ENCODE assay signal across 10 cellular contexts in the genomic region with DNA sequence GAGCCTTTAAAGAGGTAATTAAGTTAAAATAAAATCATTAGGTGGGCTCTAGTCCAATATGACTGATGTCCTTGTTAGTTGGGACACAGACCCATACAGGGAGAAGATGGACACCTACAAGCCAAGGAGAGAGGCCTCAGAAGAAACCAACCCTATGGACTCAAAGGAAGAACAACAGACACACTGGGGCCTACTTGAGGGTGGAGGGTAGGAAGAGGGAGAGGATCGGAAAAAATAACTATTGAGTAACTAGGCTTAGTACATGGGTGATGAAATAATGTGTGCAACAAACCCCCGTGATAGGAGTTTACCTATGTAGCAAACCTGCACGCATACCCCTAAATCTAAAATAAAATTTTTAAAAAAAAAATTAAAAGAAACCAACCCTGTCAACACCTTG. TPM values are rescaled to one million over a fixed set of nuclear protein-coding genes. Genes with fewer than 3 reads are reported as not detected.
DNase-seq lines count a peak whose midpoint lies in the region; ATAC-seq and TF ChIP-seq lines count a peak whose summit lies in the region.
"Not testable (repeated sequence)": the region's sequence is repeated elsewhere in the genome, so short reads cannot be mapped to it uniquely, and the experiment has no call there.
"Had no signal": no experiment of that assay in that cellular context is flagged by ENCODE, and none has a peak within 500 bp of the region (broad histone marks: within the 10 kb centered on the region; RNA-seq: fewer than 3 reads in every experiment).

No MANE protein-coding gene starts in this region.

- H3K9me3 ChIP-seq in GM23248 (ENCODE audit: low read depth); right atrium auricular region; mesenchymal stem cell (ENCODE audit: control insufficient read depth, low read length): not testable (repeated sequence)

- not testable (repeated sequence) for TF ChIP-seq CTCF in right atrium auricular region (IDR thresholded peaks at IDR 0.05)

- CTCF ChIA-PET in activated CD4-positive, alpha-beta memory T cell treated with anti-CD3 and anti-CD28 coated beads for 36 hours (lab: Charles Lee), result not testable (repeated sequence)

- peak overlapping the region; percentile 64 for H3K27ac Mint-ChIP-seq in activated CD4-positive, alpha-beta memory T cell treated with anti-CD3 and anti-CD28 coated beads for 36 hours
- H3K27ac Mint-ChIP-seq in activated T-helper 1 cell treated with anti-CD3 and anti-CD28 coated beads, Interleukin-12 subunit alpha, Interleukin-12 subunit beta, Interleukin-2, Interleukin-4 antibody, amounts not matched to agents 30 ng/mL and 10 ng/mL and 1 ng/mL, durations not matched to agents 14 hours and 24 hours and 36 hours, result peak overlapping the region; percentile 82
- peak overlapping the region; percentile 14 for H3K27ac Mint-ChIP-seq in central memory CD8-positive, alpha-beta T cell (ENCODE audit: low read depth)
- not testable (repeated sequence) for H3K27ac Mint-ChIP-seq in stimulated activated naive CD8-positive, alpha-beta T cell treated with anti-CD3 and anti-CD28 coated beads, Interleukin-15, Interleukin-2, amounts not matched to agents 100 ng/mL and 50 ng/mL, for 24 hours

- not testable (repeated sequence) for H3K27me3 Mint-ChIP-seq in activated CD4-positive, alpha-beta memory T cell treated with anti-CD3 and anti-CD28 coated beads for 36 hours; activated T-helper 1 cell treated with anti-CD3 and anti-CD28 coated beads, Interleukin-12 subunit alpha, Interleukin-12 subunit beta, Interleukin-2, Interleukin-4 antibody, amounts not matched to agents 30 ng/mL and 10 ng/mL and 1 ng/mL, durations not matched to agents 14 hours and 24 hours and 36 hours (ENCODE audit: insufficient read depth); central memory CD8-positive, alpha-beta T cell; stimulated activated naive CD8-positive, alpha-beta T cell treated with anti-CD3 and anti-CD28 coated beads, Interleukin-15, Interleukin-2, amounts not matched to agents 100 ng/mL and 50 ng/mL, for 24 hours

- not testable (repeated sequence) for H3K4me3 ChIP-seq in GM23248; right atrium auricular region; mesenchymal stem cell (ENCODE audit: insufficient read depth in 1 of 2, low read depth in 1 of 2, low read length in 2 of 2)

- H3K27ac ChIP-seq in GM23248 (0 out of 2 replicates have a peak overlapping the region, but pooled peaks have one; percentile 11), right atrium auricular region (peak overlapping the region; percentile 23 to 42)
- not testable (repeated sequence) for H3K27ac ChIP-seq in mesenchymal stem cell (ENCODE audit: low read length, poor library complexity, severe bottlenecking)

- H2BK120ac ChIP-seq in mesenchymal stem cell (ENCODE audit: low read depth, low read length), result not testable (repeated sequence)

- H3K79me2 ChIP-seq in GM23248 (ENCODE audit: insufficient read depth), result not testable (repeated sequence)

- not testable (repeated sequence) for H3K23ac ChIP-seq in mesenchymal stem cell (ENCODE audit: low read length in 2 of 2)

- not testable (repeated sequence) for H2BK12ac ChIP-seq in mesenchymal stem cell (ENCODE audit: low read length in 2 of 2)

- H3K4ac ChIP-seq in mesenchymal stem cell (ENCODE audit: low read depth in 1 of 2, low read length in 2 of 2), result not testable (repeated sequence)

- H3K14ac ChIP-seq in mesenchymal stem cell (ENCODE audit: low read length in 2 of 2), result not testable (repeated sequence)

- H3K9me2 ChIP-seq in GM23248 (ENCODE audit: insufficient read depth), result not testable (repeated sequence)

- H2AK5ac ChIP-seq in mesenchymal stem cell (ENCODE audit: low read length, severe bottlenecking), result not testable (repeated sequence)

- not testable (repeated sequence) for H2BK15ac ChIP-seq in mesenchymal stem cell (ENCODE audit: low read depth, poor library complexity, severe bottlenecking)

- H3K9ac ChIP-seq in GM23248, result not testable (repeated sequence)
- peak overlapping the region; percentile 53 for H3K9ac ChIP-seq in mesenchymal stem cell (ENCODE audit: low read length)

- POLR2A ChIA-PET in activated CD4-positive, alpha-beta memory T cell treated with anti-CD3 and anti-CD28 coated beads for 36 hours (lab: Charles Lee), result not testable (repeated sequence)

- not testable (repeated sequence) for H3F3A ChIP-seq in GM23248 (ENCODE audit: insufficient read depth)

- intact Hi-C loops in activated CD4-positive, alpha-beta memory T cell treated with anti-CD3 and anti-CD28 coated beads for 36 hours (cut with micrococcal nuclease); activated T-helper 1 cell treated with anti-CD3 and anti-CD28 coated beads, Interleukin-12 subunit alpha, Interleukin-12 subunit beta, Interleukin-2, Interleukin-4 antibody, amounts not matched to agents 30 ng/mL and 10 ng/mL and 1 ng/mL, durations not matched to agents 14 hours and 24 hours and 36 hours (cut with micrococcal nuclease): not testable (repeated sequence)

- 96 to 98% methylated on average over 3 of the region's 3 CpGs for WGBS in GM23248 (ENCODE audit: low coverage in 1 of 2, low lambda C conversion rate in 2 of 2, missing lambda C conversion rate in 2 of 2), 2 experiments
- WGBS in mesenchymal stem cell, result no CpG with 5 or more reads among the region's 3 CpGs

- H3K4me3 Mint-ChIP-seq in activated CD4-positive, alpha-beta memory T cell treated with anti-CD3 and anti-CD28 coated beads for 36 hours; activated T-helper 1 cell treated with anti-CD3 and anti-CD28 coated beads, Interleukin-12 subunit alpha, Interleukin-12 subunit beta, Interleukin-2, Interleukin-4 antibody, amounts not matched to agents 30 ng/mL and 10 ng/mL and 1 ng/mL, durations not matched to agents 14 hours and 24 hours and 36 hours; central memory CD8-positive, alpha-beta T cell: not testable (repeated sequence)
- H3K4me3 Mint-ChIP-seq in stimulated activated naive CD8-positive, alpha-beta T cell treated with anti-CD3 and anti-CD28 coated beads, Interleukin-15, Interleukin-2, amounts not matched to agents 100 ng/mL and 50 ng/mL, for 24 hours, result peak overlapping the region; percentile 37

- H2BK5ac ChIP-seq in mesenchymal stem cell (ENCODE audit: low read depth, low read length, poor library complexity, severe bottlenecking), result not testable (repeated sequence)

- H4K20me1 ChIP-seq in GM23248 (ENCODE audit: insufficient read depth), result not testable (repeated sequence)

- not testable (repeated sequence) for H3K9me3 Mint-ChIP-seq in activated CD4-positive, alpha-beta memory T cell treated with anti-CD3 and anti-CD28 coated beads for 36 hours; activated T-helper 1 cell treated with anti-CD3 and anti-CD28 coated beads, Interleukin-12 subunit alpha, Interleukin-12 subunit beta, Interleukin-2, Interleukin-4 antibody, amounts not matched to agents 30 ng/mL and 10 ng/mL and 1 ng/mL, durations not matched to agents 14 hours and 24 hours and 36 hours; central memory CD8-positive, alpha-beta T cell; stimulated activated naive CD8-positive, alpha-beta T cell treated with anti-CD3 and anti-CD28 coated beads, Interleukin-15, Interleukin-2, amounts not matched to agents 100 ng/mL and 50 ng/mL, for 24 hours

- ATAC-seq in central memory CD8-positive, alpha-beta T cell (replicated peaks; ENCODE audit: extremely low read depth, poor library complexity, severe bottlenecking), result not testable (repeated sequence)

- H2AFZ ChIP-seq in GM23248; mesenchymal stem cell (ENCODE audit: low read depth, low read length): not testable (repeated sequence)

- in situ Hi-C loops in GM23248 (cut with MboI), result not testable (repeated sequence)

- not testable (repeated sequence) for H3K27me3 ChIP-seq in GM23248 (replicated peaks; ENCODE audit: insufficient read depth); right atrium auricular region; mesenchymal stem cell (ENCODE audit: control insufficient read depth in 1 of 2, insufficient read depth in 1 of 2, low read length in 2 of 2)

- not testable (repeated sequence) for H4K8ac ChIP-seq in mesenchymal stem cell (ENCODE audit: low read length)

- H3K36me3 Mint-ChIP-seq in activated CD4-positive, alpha-beta memory T cell treated with anti-CD3 and anti-CD28 coated beads for 36 hours; activated T-helper 1 cell treated with anti-CD3 and anti-CD28 coated beads, Interleukin-12 subunit alpha, Interleukin-12 subunit beta, Interleukin-2, Interleukin-4 antibody, amounts not matched to agents 30 ng/mL and 10 ng/mL and 1 ng/mL, durations not matched to agents 14 hours and 24 hours and 36 hours (ENCODE audit: low read depth); central memory CD8-positive, alpha-beta T cell (ENCODE audit: insufficient read depth); stimulated activated naive CD8-positive, alpha-beta T cell treated with anti-CD3 and anti-CD28 coated beads, Interleukin-15, Interleukin-2, amounts not matched to agents 100 ng/mL and 50 ng/mL, for 24 hours (ENCODE audit: low read depth): not testable (repeated sequence)

- H3K4me1 Mint-ChIP-seq in activated CD4-positive, alpha-beta memory T cell treated with anti-CD3 and anti-CD28 coated beads for 36 hours (ENCODE audit: low read depth), result peaks cover 13% of the 10 kb centered on the region
- H3K4me1 Mint-ChIP-seq in activated T-helper 1 cell treated with anti-CD3 and anti-CD28 coated beads, Interleukin-12 subunit alpha, Interleukin-12 subunit beta, Interleukin-2, Interleukin-4 antibody, amounts not matched to agents 30 ng/mL and 10 ng/mL and 1 ng/mL, durations not matched to agents 14 hours and 24 hours and 36 hours (ENCODE audit: low read depth), result peaks cover 18% of the 10 kb centered on the region
- H3K4me1 Mint-ChIP-seq in central memory CD8-positive, alpha-beta T cell, result peaks cover 36% of the 10 kb centered on the region
- H3K4me1 Mint-ChIP-seq in stimulated activated naive CD8-positive, alpha-beta T cell treated with anti-CD3 and anti-CD28 coated beads, Interleukin-15, Interleukin-2, amounts not matched to agents 100 ng/mL and 50 ng/mL, for 24 hours (ENCODE audit: low read depth), result peaks cover 14% of the 10 kb centered on the region

- H4K91ac ChIP-seq in mesenchymal stem cell (ENCODE audit: low read length), result not testable (repeated sequence)

- DNase-seq in GM23248; activated CD4-positive, alpha-beta memory T cell treated with anti-CD3 and anti-CD28 coated beads for 36 hours; activated T-helper 1 cell treated with anti-CD3 and anti-CD28 coated beads, Interleukin-12 subunit alpha, Interleukin-12 subunit beta, Interleukin-2, Interleukin-4 antibody, amounts not matched to agents 30 ng/mL and 10 ng/mL and 1 ng/mL, durations not matched to agents 14 hours and 24 hours and 36 hours (ENCODE audit: low spot score); central memory CD8-positive, alpha-beta T cell (ENCODE audit: low spot score in 2 of 2); right atrium auricular region (ENCODE audit: low spot score); mesenchymal stem cell: not testable (repeated sequence)
- DNase-seq in SIG-M5 treated with dmso at 0.1 percent for 504 hours (lab: John Stamatoyannopoulos, UW; ENCODE audit: unreplicated experiment), result peak; percentile 38

- H3K4me2 ChIP-seq in GM23248 (ENCODE audit: unreplicated experiment); mesenchymal stem cell (ENCODE audit: low read length, poor library complexity, severe bottlenecking): not testable (repeated sequence)

- not testable (repeated sequence) for H3K79me1 ChIP-seq in mesenchymal stem cell (replicated peaks; ENCODE audit: low read length, poor library complexity, severe bottlenecking)

- not testable (repeated sequence) for H3K18ac ChIP-seq in mesenchymal stem cell (ENCODE audit: low read depth in 1 of 2, low read length in 2 of 2)

- H3K36me3 ChIP-seq in GM23248 (ENCODE audit: low read depth); right atrium auricular region; mesenchymal stem cell (ENCODE audit: control insufficient read depth in 1 of 2, insufficient read depth in 2 of 2, low read depth in 1 of 2, low read length in 2 of 2): not testable (repeated sequence)

- H3K4me1 ChIP-seq in GM23248 (ENCODE audit: insufficient read depth); right atrium auricular region; mesenchymal stem cell (ENCODE audit: control insufficient read depth, insufficient read depth, low read depth, low read length): not testable (repeated sequence)

RNA-seq across cellular contexts. Expression of a gene that starts 4.7 kb away (rescaled TPM):
- total RNA-seq in GM23248 (2014; rRNA removed; shearing (Covaris generic)), result not detected in 2 replicates
- polyA plus RNA-seq in GM23248 (2016; fragmentation: Nextera tagmentation; extraction: Ambion mirVana), result not detected in 2 replicates
- total RNA-seq in activated CD4-positive, alpha-beta memory T cell treated with anti-CD3 and anti-CD28 coated beads for 36 hours, result not detected
- not detected in 2 replicates for total RNA-seq in activated T-helper 1 cell treated with anti-CD3 and anti-CD28 coated beads, Interleukin-12 subunit alpha, Interleukin-12 subunit beta, Interleukin-2, Interleukin-4 antibody, amounts not matched to agents 30 ng/mL and 10 ng/mL and 1 ng/mL, durations not matched to agents 14 hours and 24 hours and 36 hours
- 10 to 100 TPM in 1 of 2 donors, 1 to 10 TPM in 1; 2.9 to 39.1 TPM for total RNA-seq in right atrium auricular region
- not detected for polyA plus RNA-seq in mesenchymal stem cell (2013, experiment 1 of 2)
- not detected for polyA plus RNA-seq in mesenchymal stem cell (2013, experiment 2 of 2)
- total RNA-seq: IMR-90, OCI-LY7 had no signal
- polyA plus RNA-seq: IMR-90 had no signal

RNA-seq across cellular contexts. Expression of a gene that starts 30.0 kb away (rescaled TPM):
- not detected in 2 replicates for total RNA-seq in GM23248 (2014; rRNA removed; shearing (Covaris generic))
- polyA plus RNA-seq in GM23248 (2016; fragmentation: Nextera tagmentation; extraction: Ambion mirVana), result 0.13 and 0.23 TPM in 2 replicates
- total RNA-seq in activated CD4-positive, alpha-beta memory T cell treated with anti-CD3 and anti-CD28 coated beads for 36 hours, result under 1 TPM; 0.48 to 0.53 TPM
- 0.59 and 0.99 TPM in 2 replicates for total RNA-seq in activated T-helper 1 cell treated with anti-CD3 and anti-CD28 coated beads, Interleukin-12 subunit alpha, Interleukin-12 subunit beta, Interleukin-2, Interleukin-4 antibody, amounts not matched to agents 30 ng/mL and 10 ng/mL and 1 ng/mL, durations not matched to agents 14 hours and 24 hours and 36 hours
- 1 to 10 TPM in 1 of 2 donors, under 1 TPM in 1; 0.48 to 1.3 TPM for total RNA-seq in right atrium auricular region
- 0.14 TPM for polyA plus RNA-seq in mesenchymal stem cell (2013, experiment 1 of 2)
- polyA plus RNA-seq in mesenchymal stem cell (2013, experiment 2 of 2), result 0.18 TPM

RNA-seq across cellular contexts. Expression of a gene that starts 49.1 kb away (rescaled TPM):
- total RNA-seq in GM23248 (2014; rRNA removed; shearing (Covaris generic)), result not detected in 2 replicates
- not detected in 2 replicates for polyA plus RNA-seq in GM23248 (2016; fragmentation: Nextera tagmentation; extraction: Ambion mirVana)
- under 1 TPM in 1 of 2 experiments, not detected in 1; 0.14 TPM for total RNA-seq in activated CD4-positive, alpha-beta memory T cell treated with anti-CD3 and anti-CD28 coated beads for 36 hours
- total RNA-seq in activated T-helper 1 cell treated with anti-CD3 and anti-CD28 coated beads, Interleukin-12 subunit alpha, Interleukin-12 subunit beta, Interleukin-2, Interleukin-4 antibody, amounts not matched to agents 30 ng/mL and 10 ng/mL and 1 ng/mL, durations not matched to agents 14 hours and 24 hours and 36 hours, result not detected in 2 replicates
- total RNA-seq in right atrium auricular region, result 10 to 100 TPM in 1 of 2 donors, 1 to 10 TPM in 1; 9.5 to 45.7 TPM
- 5.1 TPM for polyA plus RNA-seq in mesenchymal stem cell (2013, experiment 1 of 2)
- 4.4 TPM for polyA plus RNA-seq in mesenchymal stem cell (2013, experiment 2 of 2)
